ENCODE assay signal across 9 cellular contexts in the genomic region with DNA sequence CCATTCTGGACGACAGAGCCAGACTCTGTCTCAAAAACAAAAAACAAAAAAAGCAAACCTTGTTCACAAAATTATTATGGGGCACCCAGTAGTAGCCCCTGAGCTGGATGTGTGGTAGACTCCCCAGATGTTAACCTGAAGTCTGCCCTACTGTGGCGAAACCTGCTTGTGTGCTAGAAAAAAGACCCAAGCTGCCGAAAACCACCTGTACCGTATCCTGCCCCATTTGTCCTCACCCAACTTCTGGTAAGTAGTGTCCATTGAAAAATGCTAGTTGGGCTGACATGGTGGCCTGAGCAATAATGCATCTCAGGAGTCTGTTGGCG. TPM values are rescaled to one million over a fixed set of nuclear protein-coding genes. Genes with fewer than 3 reads are reported as not detected.
DNase-seq lines count a peak whose midpoint lies in the region; ATAC-seq and TF ChIP-seq lines count a peak whose summit lies in the region.
"Had no signal": no experiment of that assay in that cellular context is flagged by ENCODE, and none has a peak within 500 bp of the region (broad histone marks: within the 10 kb centered on the region; RNA-seq: fewer than 3 reads in every experiment).

No MANE protein-coding gene starts in this region.

- CTCF ChIA-PET in activated CD4-positive, alpha-beta T cell treated with anti-CD3 and anti-CD28 coated beads for 36 hours (lab: Charles Lee): interaction anchor here (0.7 to 1.8 kb wide), 20 partner anchors 9 to 418 kb away, joined by 3 to 11 read pairs (median 4); partner anchors contain the start of genes SOCS1 and TNP2
- CTCF ChIA-PET in WTC11 (lab: Charles Lee): interaction anchor here (0.7 to 3.3 kb wide), 5 partner anchors 8 to 98 kb away, joined by 3 to 25 read pairs (median 3); partner anchors contain the start of gene SOCS1

- POLR2A ChIA-PET in activated CD4-positive, alpha-beta T cell treated with anti-CD3 and anti-CD28 coated beads for 36 hours (lab: Charles Lee): interaction anchor here (0.7 to 1.9 kb wide), 10 partner anchors 8 to 390 kb away, joined by 3 to 25 read pairs (median 4); partner anchors contain the start of gene SOCS1
- POLR2A ChIA-PET in WTC11 (lab: Charles Lee): interaction anchor here (1.4 kb wide), 1 partner anchor 99 kb away, joined by 6 read pairs; the partner anchor contains the start of gene SOCS1

- H3K4me1 Mint-ChIP-seq in activated CD4-positive, alpha-beta T cell treated with anti-CD3 and anti-CD28 coated beads for 36 hours: peaks cover 69% of the 10 kb centered on the region
- peaks cover 66% of the 10 kb centered on the region for H3K4me1 Mint-ChIP-seq in WTC11
- H3K4me1 Mint-ChIP-seq in stimulated activated naive CD8-positive, alpha-beta T cell treated with anti-CD3 and anti-CD28 coated beads, Interleukin-15, Interleukin-2, amounts not matched to agents 100 ng/mL and 50 ng/mL, for 24 hours (ENCODE audit: low read depth): peaks cover 68% of the 10 kb centered on the region

- H3K4me3 Mint-ChIP-seq in activated CD4-positive, alpha-beta T cell treated with anti-CD3 and anti-CD28 coated beads for 36 hours: peak overlapping the region; percentile 46
- H3K4me3 Mint-ChIP-seq in WTC11: no peak overlapping the region
- peak overlapping the region; percentile 73 for H3K4me3 Mint-ChIP-seq in stimulated activated naive CD8-positive, alpha-beta T cell treated with anti-CD3 and anti-CD28 coated beads, Interleukin-15, Interleukin-2, amounts not matched to agents 100 ng/mL and 50 ng/mL, for 24 hours

- no peaks in the 10 kb centered on the region for H3K9me3 Mint-ChIP-seq in activated CD4-positive, alpha-beta T cell treated with anti-CD3 and anti-CD28 coated beads for 36 hours (ENCODE audit: low read depth)
- peaks cover 7% of the 10 kb centered on the region for H3K9me3 Mint-ChIP-seq in WTC11
- peaks cover 6% of the 10 kb centered on the region for H3K9me3 Mint-ChIP-seq in stimulated activated naive CD8-positive, alpha-beta T cell treated with anti-CD3 and anti-CD28 coated beads, Interleukin-15, Interleukin-2, amounts not matched to agents 100 ng/mL and 50 ng/mL, for 24 hours

- H3K27me3 Mint-ChIP-seq in activated CD4-positive, alpha-beta T cell treated with anti-CD3 and anti-CD28 coated beads for 36 hours: peaks cover 4% of the 10 kb centered on the region
- H3K27me3 Mint-ChIP-seq in WTC11 (ENCODE audit: low read depth): no peaks in the 10 kb centered on the region
- peaks cover 8% of the 10 kb centered on the region for H3K27me3 Mint-ChIP-seq in stimulated activated naive CD8-positive, alpha-beta T cell treated with anti-CD3 and anti-CD28 coated beads, Interleukin-15, Interleukin-2, amounts not matched to agents 100 ng/mL and 50 ng/mL, for 24 hours

- peak; percentile 27 for ATAC-seq in activated CD4-positive, alpha-beta T cell treated with anti-CD3 and anti-CD28 coated beads for 36 hours
- ATAC-seq in HG02938 (IDR thresholded peaks at IDR 0.05; ENCODE audit: unreplicated experiment) (peak; percentile 29), WTC11 (no peak)
- ATAC-seq: A549 had no signal

- intact Hi-C loops in activated CD4-positive, alpha-beta T cell treated with anti-CD3 and anti-CD28 coated beads for 36 hours (cut with DNase I, micrococcal nuclease): loop anchor here (1.0 to 5.0 kb wide), 13 partner anchors 9 to 398 kb away; partner anchors contain the start of genes SOCS1 (in 2 of the 2) and RMI2 (in 1 of the 2)

- peaks cover 33% of the 10 kb centered on the region for H3K36me3 Mint-ChIP-seq in activated CD4-positive, alpha-beta T cell treated with anti-CD3 and anti-CD28 coated beads for 36 hours (ENCODE audit: low read depth)
- peaks cover 34% of the 10 kb centered on the region for H3K36me3 Mint-ChIP-seq in WTC11
- peaks cover 29% of the 10 kb centered on the region for H3K36me3 Mint-ChIP-seq in stimulated activated naive CD8-positive, alpha-beta T cell treated with anti-CD3 and anti-CD28 coated beads, Interleukin-15, Interleukin-2, amounts not matched to agents 100 ng/mL and 50 ng/mL, for 24 hours (ENCODE audit: low read depth)

- peak overlapping the region; percentile 95 for H3K27ac Mint-ChIP-seq in activated CD4-positive, alpha-beta T cell treated with anti-CD3 and anti-CD28 coated beads for 36 hours
- 0 out of 2 replicates have a peak overlapping the region, but pooled peaks have one; percentile 57 for H3K27ac Mint-ChIP-seq in WTC11
- H3K27ac Mint-ChIP-seq in stimulated activated naive CD8-positive, alpha-beta T cell treated with anti-CD3 and anti-CD28 coated beads, Interleukin-15, Interleukin-2, amounts not matched to agents 100 ng/mL and 50 ng/mL, for 24 hours: peak overlapping the region; percentile 95

- TF ChIP-seq CTCF in WTC11 (IDR thresholded peaks at IDR 0.05): no peak

- DNase-seq in activated CD4-positive, alpha-beta T cell treated with anti-CD3 and anti-CD28 coated beads for 36 hours: no peak
- no peak for DNase-seq in activated CD4-positive, alpha-beta T cell treated with anti-CD3 and anti-CD28 coated beads, Interleukin-2, amount 50 U/mL, for 4 hours
- DNase-seq in WTC11 (ENCODE audit: low spot score) (no peak), NCI-H748 treated with DMSO at 0.1 percent for 48 hours (lab: John Stamatoyannopoulos, UW) (no peak), DMS 273 treated with DMSO at 0.1 percent for 48 hours (lab: John Stamatoyannopoulos, UW) (no peak), GM19238 (ENCODE audit: insufficient read length, low spot score) (no peak)

TF ChIP-seq in WTC11, 78 proteins besides CTCF, POLR2A, EP300 and RAD21 (continues in another document):
- TF ChIP-seq ZBTB21 (CRISPR knock-in tag; IDR thresholded peaks at IDR 0.05; ENCODE audit: borderline replicate concordance) (no peak), NFE2L1 (CRISPR knock-in tag; IDR thresholded peaks at IDR 0.05) (no peak), OVOL2 (CRISPR knock-in tag; IDR thresholded peaks at IDR 0.05; ENCODE audit: borderline replicate concordance) (no peak), ZNF263 (CRISPR knock-in tag; IDR thresholded peaks at IDR 0.05; ENCODE audit: low read depth) (no peak), NFATC4 (CRISPR knock-in tag; IDR thresholded peaks at IDR 0.05) (no peak), ZNF317 (CRISPR knock-in tag; IDR thresholded peaks at IDR 0.05; ENCODE audit: borderline replicate concordance, low read depth) (no peak), NR2C2 (CRISPR knock-in tag; IDR thresholded peaks at IDR 0.05) (no peak), ZNF416 (CRISPR knock-in tag; IDR thresholded peaks at IDR 0.05) (no peak), E2F4 (CRISPR knock-in tag; IDR thresholded peaks at IDR 0.05; ENCODE audit: borderline replicate concordance, low read depth) (no peak), ZBTB43 (CRISPR knock-in tag; IDR thresholded peaks at IDR 0.05) (no peak)
- TF ChIP-seq, protein P1, sequence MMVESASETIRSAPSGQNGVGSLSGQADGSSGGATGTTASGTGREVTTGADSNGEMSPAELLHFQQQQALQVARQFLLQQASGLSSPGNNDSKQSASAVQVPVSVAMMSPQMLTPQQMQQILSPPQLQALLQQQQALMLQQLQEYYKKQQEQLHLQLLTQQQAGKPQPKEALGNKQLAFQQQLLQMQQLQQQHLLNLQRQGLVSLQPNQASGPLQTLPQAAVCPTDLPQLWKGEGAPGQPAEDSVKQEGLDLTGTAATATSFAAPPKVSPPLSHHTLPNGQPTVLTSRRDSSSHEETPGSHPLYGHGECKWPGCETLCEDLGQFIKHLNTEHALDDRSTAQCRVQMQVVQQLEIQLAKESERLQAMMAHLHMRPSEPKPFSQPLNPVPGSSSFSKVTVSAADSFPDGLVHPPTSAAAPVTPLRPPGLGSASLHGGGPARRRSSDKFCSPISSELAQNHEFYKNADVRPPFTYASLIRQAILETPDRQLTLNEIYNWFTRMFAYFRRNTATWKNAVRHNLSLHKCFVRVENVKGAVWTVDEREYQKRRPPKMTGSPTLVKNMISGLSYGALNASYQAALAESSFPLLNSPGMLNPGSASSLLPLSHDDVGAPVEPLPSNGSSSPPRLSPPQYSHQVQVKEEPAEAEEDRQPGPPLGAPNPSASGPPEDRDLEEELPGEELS (CRISPR knock-in tag; IDR thresholded peaks at IDR 0.05): no peak

RNA-seq across cellular contexts. Expression of gene RMI2, which starts 9.1 kb away (rescaled TPM):
- total RNA-seq in activated CD4-positive, alpha-beta T cell treated with anti-CD3 and anti-CD28 coated beads for 36 hours: 10 to 100 TPM; 56.0 to 69.8 TPM
- total RNA-seq in WTC11 (2021): 77.2 to 83.4 TPM (median 79.0 TPM) in 3 replicates
